In the genomic region with DNA sequence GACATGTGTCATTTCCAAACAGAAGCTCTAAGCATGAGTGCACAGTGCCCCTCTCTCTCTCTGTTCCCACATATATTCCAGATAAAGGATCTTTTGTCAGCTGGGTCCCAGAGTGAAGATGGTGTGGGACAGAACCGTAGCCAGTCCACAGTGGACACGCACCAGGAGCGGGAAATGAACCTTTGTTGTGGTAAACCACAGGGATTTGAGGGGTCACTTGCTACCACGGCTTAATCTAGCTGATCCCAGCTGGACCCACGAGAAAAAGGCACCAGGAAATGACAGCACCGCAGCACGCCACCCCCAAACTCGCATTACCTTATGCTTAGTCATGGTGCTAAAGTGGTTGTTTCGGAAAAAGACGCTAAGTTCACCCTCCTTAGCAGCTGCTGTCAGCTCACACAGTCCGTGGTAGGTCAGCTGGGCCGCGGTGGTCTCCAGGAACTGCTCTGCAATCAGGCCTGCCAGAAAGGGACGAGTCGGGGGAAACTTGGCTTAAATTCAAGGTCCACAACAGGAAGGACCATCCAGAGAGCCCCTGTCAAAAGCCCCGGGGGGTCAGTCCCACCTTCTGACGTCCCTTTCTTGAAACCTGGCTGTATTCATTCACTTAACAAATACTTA, we compare ENCODE assay signal across 1 cellular context.
A peak's percentile ranks its signal among the peaks of the same experiment; 100 is the strongest.
TF ChIP-seq lines count a peak whose summit lies in the region.

No MANE protein-coding gene starts in this region.

TF ChIP-seq in K562, 482 proteins besides CTCF, POLR2A, EP300 and RAD21 (continued from another document and continues in another):
- TF ChIP-seq, protein P1, sequence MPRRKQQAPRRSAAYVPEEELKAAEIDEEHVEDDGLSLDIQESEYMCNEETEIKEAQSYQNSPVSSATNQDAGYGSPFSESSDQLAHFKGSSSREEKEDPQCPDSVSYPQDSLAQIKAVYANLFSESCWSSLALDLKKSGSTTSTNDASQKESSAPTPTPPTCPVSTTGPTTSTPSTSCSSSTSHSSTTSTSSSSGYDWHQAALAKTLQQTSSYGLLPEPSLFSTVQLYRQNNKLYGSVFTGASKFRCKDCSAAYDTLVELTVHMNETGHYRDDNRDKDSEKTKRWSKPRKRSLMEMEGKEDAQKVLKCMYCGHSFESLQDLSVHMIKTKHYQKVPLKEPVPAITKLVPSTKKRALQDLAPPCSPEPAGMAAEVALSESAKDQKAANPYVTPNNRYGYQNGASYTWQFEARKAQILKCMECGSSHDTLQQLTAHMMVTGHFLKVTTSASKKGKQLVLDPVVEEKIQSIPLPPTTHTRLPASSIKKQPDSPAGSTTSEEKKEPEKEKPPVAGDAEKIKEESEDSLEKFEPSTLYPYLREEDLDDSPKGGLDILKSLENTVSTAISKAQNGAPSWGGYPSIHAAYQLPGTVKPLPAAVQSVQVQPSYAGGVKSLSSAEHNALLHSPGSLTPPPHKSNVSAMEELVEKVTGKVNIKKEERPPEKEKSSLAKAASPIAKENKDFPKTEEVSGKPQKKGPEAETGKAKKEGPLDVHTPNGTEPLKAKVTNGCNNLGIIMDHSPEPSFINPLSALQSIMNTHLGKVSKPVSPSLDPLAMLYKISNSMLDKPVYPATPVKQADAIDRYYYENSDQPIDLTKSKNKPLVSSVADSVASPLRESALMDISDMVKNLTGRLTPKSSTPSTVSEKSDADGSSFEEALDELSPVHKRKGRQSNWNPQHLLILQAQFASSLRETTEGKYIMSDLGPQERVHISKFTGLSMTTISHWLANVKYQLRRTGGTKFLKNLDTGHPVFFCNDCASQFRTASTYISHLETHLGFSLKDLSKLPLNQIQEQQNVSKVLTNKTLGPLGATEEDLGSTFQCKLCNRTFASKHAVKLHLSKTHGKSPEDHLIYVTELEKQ (CRISPR knock-in tag; IDR thresholded peaks at IDR 0.05): no peak
- no peak for TF ChIP-seq OTX1 (CRISPR knock-in tag; IDR thresholded peaks at IDR 0.05)
- TF ChIP-seq L3MBTL2 (IDR thresholded peaks at IDR 0.05): peak; percentile 72
- TF ChIP-seq, protein P2, sequence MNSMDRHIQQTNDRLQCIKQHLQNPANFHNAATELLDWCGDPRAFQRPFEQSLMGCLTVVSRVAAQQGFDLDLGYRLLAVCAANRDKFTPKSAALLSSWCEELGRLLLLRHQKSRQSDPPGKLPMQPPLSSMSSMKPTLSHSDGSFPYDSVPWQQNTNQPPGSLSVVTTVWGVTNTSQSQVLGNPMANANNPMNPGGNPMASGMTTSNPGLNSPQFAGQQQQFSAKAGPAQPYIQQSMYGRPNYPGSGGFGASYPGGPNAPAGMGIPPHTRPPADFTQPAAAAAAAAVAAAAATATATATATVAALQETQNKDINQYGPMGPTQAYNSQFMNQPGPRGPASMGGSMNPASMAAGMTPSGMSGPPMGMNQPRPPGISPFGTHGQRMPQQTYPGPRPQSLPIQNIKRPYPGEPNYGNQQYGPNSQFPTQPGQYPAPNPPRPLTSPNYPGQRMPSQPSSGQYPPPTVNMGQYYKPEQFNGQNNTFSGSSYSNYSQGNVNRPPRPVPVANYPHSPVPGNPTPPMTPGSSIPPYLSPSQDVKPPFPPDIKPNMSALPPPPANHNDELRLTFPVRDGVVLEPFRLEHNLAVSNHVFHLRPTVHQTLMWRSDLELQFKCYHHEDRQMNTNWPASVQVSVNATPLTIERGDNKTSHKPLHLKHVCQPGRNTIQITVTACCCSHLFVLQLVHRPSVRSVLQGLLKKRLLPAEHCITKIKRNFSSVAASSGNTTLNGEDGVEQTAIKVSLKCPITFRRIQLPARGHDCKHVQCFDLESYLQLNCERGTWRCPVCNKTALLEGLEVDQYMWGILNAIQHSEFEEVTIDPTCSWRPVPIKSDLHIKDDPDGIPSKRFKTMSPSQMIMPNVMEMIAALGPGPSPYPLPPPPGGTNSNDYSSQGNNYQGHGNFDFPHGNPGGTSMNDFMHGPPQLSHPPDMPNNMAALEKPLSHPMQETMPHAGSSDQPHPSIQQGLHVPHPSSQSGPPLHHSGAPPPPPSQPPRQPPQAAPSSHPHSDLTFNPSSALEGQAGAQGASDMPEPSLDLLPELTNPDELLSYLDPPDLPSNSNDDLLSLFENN (IDR thresholded peaks at IDR 0.05; ENCODE audit: low read depth in 2 of 2, low read length in 2 of 2): no peak
- no peak for TF ChIP-seq RBM34 (IDR thresholded peaks at IDR 0.05; ENCODE audit: borderline replicate concordance, insufficient read depth, low read length)
- TF ChIP-seq BRF1 (IDR thresholded peaks at IDR 0.05; ENCODE audit: borderline replicate concordance, extremely low read depth, insufficient read length): no peak
- TF ChIP-seq SNRNP70 (optimal IDR thresholded peaks at IDR 0.05; ENCODE audit: low read depth, low read length): no peak
- TF ChIP-seq MAFF (IDR thresholded peaks at IDR 0.05; ENCODE audit: low read length): peak; percentile 84
- 0 out of 4 replicates have a peak, but pooled peaks of 1 of the 2 experiments have one; percentile 34 for TF ChIP-seq SRF (CRISPR knock-in tag; IDR thresholded peaks at IDR 0.05)
- TF ChIP-seq MECOM (CRISPR knock-in tag; IDR thresholded peaks at IDR 0.05): no peak; the same call in 1 of the 2 replicates
- peak; percentile 97 for TF ChIP-seq MAFG (tag; conservative IDR thresholded peaks at IDR 0.05)
- TF ChIP-seq ZNF239 (CRISPR knock-in tag; IDR thresholded peaks at IDR 0.05): no peak; the same call in 1 of the 2 replicates
- no peak for TF ChIP-seq KHSRP (IDR thresholded peaks at IDR 0.05)
- TF ChIP-seq, protein P3, sequence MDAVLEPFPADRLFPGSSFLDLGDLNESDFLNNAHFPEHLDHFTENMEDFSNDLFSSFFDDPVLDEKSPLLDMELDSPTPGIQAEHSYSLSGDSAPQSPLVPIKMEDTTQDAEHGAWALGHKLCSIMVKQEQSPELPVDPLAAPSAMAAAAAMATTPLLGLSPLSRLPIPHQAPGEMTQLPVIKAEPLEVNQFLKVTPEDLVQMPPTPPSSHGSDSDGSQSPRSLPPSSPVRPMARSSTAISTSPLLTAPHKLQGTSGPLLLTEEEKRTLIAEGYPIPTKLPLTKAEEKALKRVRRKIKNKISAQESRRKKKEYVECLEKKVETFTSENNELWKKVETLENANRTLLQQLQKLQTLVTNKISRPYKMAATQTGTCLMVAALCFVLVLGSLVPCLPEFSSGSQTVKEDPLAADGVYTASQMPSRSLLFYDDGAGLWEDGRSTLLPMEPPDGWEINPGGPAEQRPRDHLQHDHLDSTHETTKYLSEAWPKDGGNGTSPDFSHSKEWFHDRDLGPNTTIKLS (IDR thresholded peaks at IDR 0.05; ENCODE audit: borderline replicate concordance, low read depth): no peak
- no peak for TF ChIP-seq SRSF3 (IDR thresholded peaks at IDR 0.05; ENCODE audit: insufficient read depth, low read length)
- TF ChIP-seq, protein P4, sequence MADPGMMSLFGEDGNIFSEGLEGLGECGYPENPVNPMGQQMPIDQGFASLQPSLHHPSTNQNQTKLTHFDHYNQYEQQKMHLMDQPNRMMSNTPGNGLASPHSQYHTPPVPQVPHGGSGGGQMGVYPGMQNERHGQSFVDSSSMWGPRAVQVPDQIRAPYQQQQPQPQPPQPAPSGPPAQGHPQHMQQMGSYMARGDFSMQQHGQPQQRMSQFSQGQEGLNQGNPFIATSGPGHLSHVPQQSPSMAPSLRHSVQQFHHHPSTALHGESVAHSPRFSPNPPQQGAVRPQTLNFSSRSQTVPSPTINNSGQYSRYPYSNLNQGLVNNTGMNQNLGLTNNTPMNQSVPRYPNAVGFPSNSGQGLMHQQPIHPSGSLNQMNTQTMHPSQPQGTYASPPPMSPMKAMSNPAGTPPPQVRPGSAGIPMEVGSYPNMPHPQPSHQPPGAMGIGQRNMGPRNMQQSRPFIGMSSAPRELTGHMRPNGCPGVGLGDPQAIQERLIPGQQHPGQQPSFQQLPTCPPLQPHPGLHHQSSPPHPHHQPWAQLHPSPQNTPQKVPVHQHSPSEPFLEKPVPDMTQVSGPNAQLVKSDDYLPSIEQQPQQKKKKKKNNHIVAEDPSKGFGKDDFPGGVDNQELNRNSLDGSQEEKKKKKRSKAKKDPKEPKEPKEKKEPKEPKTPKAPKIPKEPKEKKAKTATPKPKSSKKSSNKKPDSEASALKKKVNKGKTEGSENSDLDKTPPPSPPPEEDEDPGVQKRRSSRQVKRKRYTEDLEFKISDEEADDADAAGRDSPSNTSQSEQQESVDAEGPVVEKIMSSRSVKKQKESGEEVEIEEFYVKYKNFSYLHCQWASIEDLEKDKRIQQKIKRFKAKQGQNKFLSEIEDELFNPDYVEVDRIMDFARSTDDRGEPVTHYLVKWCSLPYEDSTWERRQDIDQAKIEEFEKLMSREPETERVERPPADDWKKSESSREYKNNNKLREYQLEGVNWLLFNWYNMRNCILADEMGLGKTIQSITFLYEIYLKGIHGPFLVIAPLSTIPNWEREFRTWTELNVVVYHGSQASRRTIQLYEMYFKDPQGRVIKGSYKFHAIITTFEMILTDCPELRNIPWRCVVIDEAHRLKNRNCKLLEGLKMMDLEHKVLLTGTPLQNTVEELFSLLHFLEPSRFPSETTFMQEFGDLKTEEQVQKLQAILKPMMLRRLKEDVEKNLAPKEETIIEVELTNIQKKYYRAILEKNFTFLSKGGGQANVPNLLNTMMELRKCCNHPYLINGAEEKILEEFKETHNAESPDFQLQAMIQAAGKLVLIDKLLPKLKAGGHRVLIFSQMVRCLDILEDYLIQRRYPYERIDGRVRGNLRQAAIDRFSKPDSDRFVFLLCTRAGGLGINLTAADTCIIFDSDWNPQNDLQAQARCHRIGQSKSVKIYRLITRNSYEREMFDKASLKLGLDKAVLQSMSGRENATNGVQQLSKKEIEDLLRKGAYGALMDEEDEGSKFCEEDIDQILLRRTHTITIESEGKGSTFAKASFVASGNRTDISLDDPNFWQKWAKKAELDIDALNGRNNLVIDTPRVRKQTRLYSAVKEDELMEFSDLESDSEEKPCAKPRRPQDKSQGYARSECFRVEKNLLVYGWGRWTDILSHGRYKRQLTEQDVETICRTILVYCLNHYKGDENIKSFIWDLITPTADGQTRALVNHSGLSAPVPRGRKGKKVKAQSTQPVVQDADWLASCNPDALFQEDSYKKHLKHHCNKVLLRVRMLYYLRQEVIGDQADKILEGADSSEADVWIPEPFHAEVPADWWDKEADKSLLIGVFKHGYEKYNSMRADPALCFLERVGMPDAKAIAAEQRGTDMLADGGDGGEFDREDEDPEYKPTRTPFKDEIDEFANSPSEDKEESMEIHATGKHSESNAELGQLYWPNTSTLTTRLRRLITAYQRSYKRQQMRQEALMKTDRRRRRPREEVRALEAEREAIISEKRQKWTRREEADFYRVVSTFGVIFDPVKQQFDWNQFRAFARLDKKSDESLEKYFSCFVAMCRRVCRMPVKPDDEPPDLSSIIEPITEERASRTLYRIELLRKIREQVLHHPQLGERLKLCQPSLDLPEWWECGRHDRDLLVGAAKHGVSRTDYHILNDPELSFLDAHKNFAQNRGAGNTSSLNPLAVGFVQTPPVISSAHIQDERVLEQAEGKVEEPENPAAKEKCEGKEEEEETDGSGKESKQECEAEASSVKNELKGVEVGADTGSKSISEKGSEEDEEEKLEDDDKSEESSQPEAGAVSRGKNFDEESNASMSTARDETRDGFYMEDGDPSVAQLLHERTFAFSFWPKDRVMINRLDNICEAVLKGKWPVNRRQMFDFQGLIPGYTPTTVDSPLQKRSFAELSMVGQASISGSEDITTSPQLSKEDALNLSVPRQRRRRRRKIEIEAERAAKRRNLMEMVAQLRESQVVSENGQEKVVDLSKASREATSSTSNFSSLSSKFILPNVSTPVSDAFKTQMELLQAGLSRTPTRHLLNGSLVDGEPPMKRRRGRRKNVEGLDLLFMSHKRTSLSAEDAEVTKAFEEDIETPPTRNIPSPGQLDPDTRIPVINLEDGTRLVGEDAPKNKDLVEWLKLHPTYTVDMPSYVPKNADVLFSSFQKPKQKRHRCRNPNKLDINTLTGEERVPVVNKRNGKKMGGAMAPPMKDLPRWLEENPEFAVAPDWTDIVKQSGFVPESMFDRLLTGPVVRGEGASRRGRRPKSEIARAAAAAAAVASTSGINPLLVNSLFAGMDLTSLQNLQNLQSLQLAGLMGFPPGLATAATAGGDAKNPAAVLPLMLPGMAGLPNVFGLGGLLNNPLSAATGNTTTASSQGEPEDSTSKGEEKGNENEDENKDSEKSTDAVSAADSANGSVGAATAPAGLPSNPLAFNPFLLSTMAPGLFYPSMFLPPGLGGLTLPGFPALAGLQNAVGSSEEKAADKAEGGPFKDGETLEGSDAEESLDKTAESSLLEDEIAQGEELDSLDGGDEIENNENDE (IDR thresholded peaks at IDR 0.05; ENCODE audit: low read depth, low read length): no peak
- TF ChIP-seq TGIF2 (CRISPR knock-in tag; IDR thresholded peaks at IDR 0.05): no peak
- no peak for TF ChIP-seq XRCC4 (IDR thresholded peaks at IDR 0.05; ENCODE audit: extremely low read depth, insufficient read depth, insufficient read length)
- no peak for TF ChIP-seq EHMT2 (IDR thresholded peaks at IDR 0.05)
- no peak for TF ChIP-seq ZNF124 (CRISPR knock-in tag; IDR thresholded peaks at IDR 0.05)
- TF ChIP-seq SMARCE1 (IDR thresholded peaks at IDR 0.05): peak; percentile 83
- no peak for TF ChIP-seq NFXL1 (CRISPR knock-in tag; IDR thresholded peaks at IDR 0.05)
- TF ChIP-seq, protein P5, sequence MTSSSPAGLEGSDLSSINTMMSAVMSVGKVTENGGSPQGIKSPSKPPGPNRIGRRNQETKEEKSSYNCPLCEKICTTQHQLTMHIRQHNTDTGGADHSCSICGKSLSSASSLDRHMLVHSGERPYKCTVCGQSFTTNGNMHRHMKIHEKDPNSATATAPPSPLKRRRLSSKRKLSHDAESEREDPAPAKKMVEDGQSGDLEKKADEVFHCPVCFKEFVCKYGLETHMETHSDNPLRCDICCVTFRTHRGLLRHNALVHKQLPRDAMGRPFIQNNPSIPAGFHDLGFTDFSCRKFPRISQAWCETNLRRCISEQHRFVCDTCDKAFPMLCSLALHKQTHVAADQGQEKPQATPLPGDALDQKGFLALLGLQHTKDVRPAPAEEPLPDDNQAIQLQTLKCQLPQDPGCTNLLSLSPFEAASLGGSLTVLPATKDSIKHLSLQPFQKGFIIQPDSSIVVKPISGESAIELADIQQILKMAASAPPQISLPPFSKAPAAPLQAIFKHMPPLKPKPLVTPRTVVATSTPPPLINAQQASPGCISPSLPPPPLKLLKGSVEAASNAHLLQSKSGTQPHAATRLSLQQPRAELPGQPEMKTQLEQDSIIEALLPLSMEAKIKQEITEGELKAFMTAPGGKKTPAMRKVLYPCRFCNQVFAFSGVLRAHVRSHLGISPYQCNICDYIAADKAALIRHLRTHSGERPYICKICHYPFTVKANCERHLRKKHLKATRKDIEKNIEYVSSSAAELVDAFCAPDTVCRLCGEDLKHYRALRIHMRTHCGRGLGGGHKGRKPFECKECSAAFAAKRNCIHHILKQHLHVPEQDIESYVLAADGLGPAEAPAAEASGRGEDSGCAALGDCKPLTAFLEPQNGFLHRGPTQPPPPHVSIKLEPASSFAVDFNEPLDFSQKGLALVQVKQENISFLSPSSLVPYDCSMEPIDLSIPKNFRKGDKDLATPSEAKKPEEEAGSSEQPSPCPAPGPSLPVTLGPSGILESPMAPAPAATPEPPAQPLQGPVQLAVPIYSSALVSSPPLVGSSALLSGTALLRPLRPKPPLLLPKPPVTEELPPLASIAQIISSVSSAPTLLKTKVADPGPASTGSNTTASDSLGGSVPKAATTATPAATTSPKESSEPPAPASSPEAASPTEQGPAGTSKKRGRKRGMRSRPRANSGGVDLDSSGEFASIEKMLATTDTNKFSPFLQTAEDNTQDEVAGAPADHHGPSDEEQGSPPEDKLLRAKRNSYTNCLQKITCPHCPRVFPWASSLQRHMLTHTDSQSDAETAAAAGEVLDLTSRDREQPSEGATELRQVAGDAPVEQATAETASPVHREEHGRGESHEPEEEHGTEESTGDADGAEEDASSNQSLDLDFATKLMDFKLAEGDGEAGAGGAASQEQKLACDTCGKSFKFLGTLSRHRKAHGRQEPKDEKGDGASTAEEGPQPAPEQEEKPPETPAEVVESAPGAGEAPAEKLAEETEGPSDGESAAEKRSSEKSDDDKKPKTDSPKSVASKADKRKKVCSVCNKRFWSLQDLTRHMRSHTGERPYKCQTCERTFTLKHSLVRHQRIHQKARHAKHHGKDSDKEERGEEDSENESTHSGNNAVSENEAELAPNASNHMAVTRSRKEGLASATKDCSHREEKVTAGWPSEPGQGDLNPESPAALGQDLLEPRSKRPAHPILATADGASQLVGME (CRISPR knock-in tag; IDR thresholded peaks at IDR 0.05): no peak
- TF ChIP-seq SMAD1 (IDR thresholded peaks at IDR 0.05; ENCODE audit: low read depth, low read length, partially characterized antibody): no peak
- no peak for TF ChIP-seq HDAC6 (IDR thresholded peaks at IDR 0.05; ENCODE audit: low read depth, low read length)
- peak; percentile 48 for TF ChIP-seq CBFA2T2 (conservative IDR thresholded peaks at IDR 0.05)
